Comparison of ENCODE assay signal across 23 cellular contexts in genomic region chr15:91482799-91483198, GRCh38.
DNase-seq lines count a peak whose midpoint lies in the region; ATAC-seq lines count a peak whose summit lies in the region.
"Had no signal": no experiment of that assay in that cellular context is flagged by ENCODE, and none has a peak within 500 bp of the region (broad histone marks: within the 10 kb centered on the region; RNA-seq: fewer than 3 reads in every experiment).

No MANE protein-coding gene starts in this region.

- intact Hi-C loops in Right ventricle myocardium inferior (cut with DNase I) = no loop called here

- H3K27me3 ChIP-seq in CD8-positive, alpha-beta memory T cell (ENCODE audit: insufficient read depth, low read length, poor library complexity, severe bottlenecking) = no peaks in the 10 kb centered on the region
- H3K27me3 ChIP-seq: right atrium auricular region, tibial nerve had no signal

- H3K9me3 Mint-ChIP-seq in activated T-cell treated with anti-CD3 and anti-CD28 coated beads, Interleukin-2, amount 50 U/mL, for 4 hours = no peaks in the 10 kb centered on the region
- peaks cover 0 to 12% (median 0%) of the 10 kb centered on the region in 5 donors for H3K9me3 Mint-ChIP-seq in CD8-positive, alpha-beta memory T cell
- H3K9me3 Mint-ChIP-seq in activated T-helper 17 cell treated with anti-CD3 and anti-CD28 coated beads, Interleukin-2, amount 50 U/mL, for 72 hours = no peaks in the 10 kb centered on the region
- H3K9me3 Mint-ChIP-seq: stimulated activated naive CD8-positive, alpha-beta T cell treated with anti-CD3 and anti-CD28 coated beads, Interleukin-15, Interleukin-2, amounts not matched to agents 100 ng/mL and 50 ng/mL, for 24 hours had no signal

- H3K27ac Mint-ChIP-seq in CD8-positive, alpha-beta memory T cell = peak overlapping the region in 6 of 8 donors; percentile 59 to 93 (median 86)
- peak overlapping the region; percentile 3 for H3K27ac Mint-ChIP-seq in activated T-helper 17 cell treated with anti-CD3 and anti-CD28 coated beads, Interleukin-2, amount 50 U/mL, for 72 hours
- H3K27ac Mint-ChIP-seq: stimulated activated naive CD8-positive, alpha-beta T cell treated with anti-CD3 and anti-CD28 coated beads, Interleukin-15, Interleukin-2, amounts not matched to agents 100 ng/mL and 50 ng/mL, for 24 hours had no signal

- H3K27ac ChIP-seq in CD8-positive, alpha-beta memory T cell (ENCODE audit: low read depth, low read length) = no peak overlapping the region
- peak overlapping the region; percentile 91 for H3K27ac ChIP-seq in KOPT-K1 (ENCODE audit: low read depth, low read length, poor library complexity, severe bottlenecking)
- H3K27ac ChIP-seq: epithelial cell of prostate, right atrium auricular region, tibial nerve had no signal

- no peaks in the 10 kb centered on the region for H3K9me3 ChIP-seq in CD8-positive, alpha-beta memory T cell (ENCODE audit: low read length)
- H3K9me3 ChIP-seq in KOPT-K1 (ENCODE audit: insufficient read depth, low read length, poor library complexity, severe bottlenecking) = no peaks in the 10 kb centered on the region
- H3K9me3 ChIP-seq: right atrium auricular region, tibial nerve had no signal

- no peak overlapping the region for H3K4me3 ChIP-seq in CD8-positive, alpha-beta memory T cell (ENCODE audit: low read length)
- H3K4me3 ChIP-seq: K562, right atrium auricular region, tibial nerve had no signal

- no peaks in the 10 kb centered on the region for H3K27me3 Mint-ChIP-seq in activated T-cell treated with anti-CD3 and anti-CD28 coated beads, Interleukin-2, amount 50 U/mL, for 4 hours (ENCODE audit: low read depth)
- H3K27me3 Mint-ChIP-seq in CD8-positive, alpha-beta memory T cell = peaks cover 0 to 10% of the 10 kb centered on the region in 2 donors
- no peaks in the 10 kb centered on the region for H3K27me3 Mint-ChIP-seq in activated T-helper 17 cell treated with anti-CD3 and anti-CD28 coated beads, Interleukin-2, amount 50 U/mL, for 72 hours
- H3K27me3 Mint-ChIP-seq: stimulated activated naive CD8-positive, alpha-beta T cell treated with anti-CD3 and anti-CD28 coated beads, Interleukin-15, Interleukin-2, amounts not matched to agents 100 ng/mL and 50 ng/mL, for 24 hours had no signal

- H3K4me3 Mint-ChIP-seq in activated T-cell treated with anti-CD3 and anti-CD28 coated beads, Interleukin-2, amount 50 U/mL, for 4 hours = peak overlapping the region; percentile 36
- H3K4me3 Mint-ChIP-seq in CD8-positive, alpha-beta memory T cell = peak overlapping the region in 6 of 7 donors; percentile 17 to 68 (median 62)
- H3K4me3 Mint-ChIP-seq in activated T-helper 17 cell treated with anti-CD3 and anti-CD28 coated beads, Interleukin-2, amount 50 U/mL, for 72 hours = peak overlapping the region; percentile 19
- H3K4me3 Mint-ChIP-seq: stimulated activated naive CD8-positive, alpha-beta T cell treated with anti-CD3 and anti-CD28 coated beads, Interleukin-15, Interleukin-2, amounts not matched to agents 100 ng/mL and 50 ng/mL, for 24 hours had no signal

- no peak for ATAC-seq in activated T-cell treated with anti-CD3 and anti-CD28 coated beads, Interleukin-2, amount 50 U/mL, for 4 hours
- ATAC-seq in activated T-helper 17 cell treated with anti-CD3 and anti-CD28 coated beads, Interleukin-2, amount 50 U/mL, for 72 hours (replicated peaks) = peak; percentile 21
- no peak for ATAC-seq in Right ventricle myocardium inferior
- no peak for ATAC-seq in GM21737 (IDR thresholded peaks at IDR 0.05; ENCODE audit: unreplicated experiment)
- ATAC-seq: HCT116, K562, left colon had no signal

- no peak for DNase-seq in activated T-cell treated with anti-CD3 and anti-CD28 coated beads, Interleukin-2, amount 50 U/mL, for 4 hours
- DNase-seq in activated T-cell treated with anti-CD3 and anti-CD28 coated beads, Interleukin-2, amount 50 U/mL, for 48 hours = no peak
- DNase-seq in CD8-positive, alpha-beta memory T cell = peak in 1 of 5 donors; percentile 26
- DNase-seq in Right ventricle myocardium inferior (ENCODE audit: missing footprints) (no peak), medulla oblongata (ENCODE audit: extremely low spot score) (no peak)
- DNase-seq: activated CD8-positive, alpha-beta memory T cell treated with anti-CD3 and anti-CD28 coated beads for 24 hours; activated effector memory CD4-positive, alpha-beta T cell treated with anti-CD3 and anti-CD28 coated beads, Interleukin-2, amount 50 U/mL, for 16 hours; cerebellar nuclear complex; DMS79 treated with DMSO at 0.1 percent for 48 hours; left colon; mesendoderm; NCI-H1694; NK-92 treated with Interleukin-12 subunit alpha and Interleukin-12 subunit beta, amount 100 ng/mL, for 24 hours; stimulated activated CD4-positive, alpha-beta T cell treated with anti-CD3 and anti-CD28 coated beads, Interleukin-4, amount 100 ng/mL, for 24 hours had no signal

- no peaks in the 10 kb centered on the region for H3K36me3 Mint-ChIP-seq in activated T-cell treated with anti-CD3 and anti-CD28 coated beads, Interleukin-2, amount 50 U/mL, for 4 hours (ENCODE audit: insufficient read depth)
- peaks cover 2 to 20% (median 2%) of the 10 kb centered on the region in 3 donors for H3K36me3 Mint-ChIP-seq in CD8-positive, alpha-beta memory T cell
- no peaks in the 10 kb centered on the region for H3K36me3 Mint-ChIP-seq in activated T-helper 17 cell treated with anti-CD3 and anti-CD28 coated beads, Interleukin-2, amount 50 U/mL, for 72 hours (ENCODE audit: low read depth)

- no peaks in the 10 kb centered on the region for H3K36me3 ChIP-seq in CD8-positive, alpha-beta memory T cell (ENCODE audit: insufficient read depth, low read length)
- H3K36me3 ChIP-seq in KOPT-K1 (ENCODE audit: insufficient read depth, low read length) = no peaks in the 10 kb centered on the region
- H3K36me3 ChIP-seq: right atrium auricular region, tibial nerve had no signal

- CTCF ChIA-PET in CD8-positive, alpha-beta memory T cell (lab: Charles Lee) = no interaction called here

- POLR2A ChIA-PET in CD8-positive, alpha-beta memory T cell (lab: Charles Lee) = no interaction called here

- H3K4me1 Mint-ChIP-seq in activated T-cell treated with anti-CD3 and anti-CD28 coated beads, Interleukin-2, amount 50 U/mL, for 4 hours (ENCODE audit: low read depth) = peaks cover 58% of the 10 kb centered on the region
- peaks cover 56 to 80% (median 71%) of the 10 kb centered on the region in 3 donors for H3K4me1 Mint-ChIP-seq in CD8-positive, alpha-beta memory T cell
- H3K4me1 Mint-ChIP-seq in activated T-helper 17 cell treated with anti-CD3 and anti-CD28 coated beads, Interleukin-2, amount 50 U/mL, for 72 hours = peaks cover 22% of the 10 kb centered on the region

- H3K4me1 ChIP-seq in CD8-positive, alpha-beta memory T cell (ENCODE audit: insufficient read depth, low read length) = peaks cover 66% of the 10 kb centered on the region
- H3K4me1 ChIP-seq: right atrium auricular region, tibial nerve had no signal
